In the genomic region with DNA sequence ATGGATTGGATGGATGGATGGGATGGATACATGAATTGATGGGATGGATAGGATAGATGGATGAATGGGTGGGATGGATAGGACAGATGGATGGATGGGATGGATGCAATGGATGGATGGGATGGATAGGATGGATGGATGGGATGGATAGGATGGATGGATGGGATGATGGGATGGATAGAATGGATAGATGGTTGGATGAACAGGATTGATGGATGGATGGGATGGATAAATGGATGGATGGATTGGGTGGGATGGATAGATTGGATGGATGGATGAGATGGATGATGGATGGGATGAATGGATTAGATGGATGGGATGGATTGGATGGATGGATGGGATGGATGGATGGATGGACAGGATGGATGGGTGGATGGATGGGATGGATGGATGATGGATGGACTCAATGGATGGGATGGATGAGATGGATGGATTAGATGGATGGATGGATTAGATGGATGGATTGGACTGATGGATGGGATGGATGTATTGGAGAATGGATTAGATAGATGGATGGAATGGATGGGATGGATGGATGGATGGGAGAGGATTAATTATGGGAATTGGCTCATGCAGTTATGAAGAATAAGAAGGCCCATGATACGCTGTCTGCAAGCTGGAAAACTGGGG, we compare ENCODE assay signal across 31 cellular contexts.
"Had no signal": no experiment of that assay in that cellular context is flagged by ENCODE, and none has a peak within 500 bp of the region (broad histone marks: within the 10 kb centered on the region; RNA-seq: fewer than 3 reads in every experiment).

No MANE protein-coding gene starts in this region.

- H3K27me3 Mint-ChIP-seq: activated B cell treated with CpG ODN at 0.5 μM for 24 hours; activated CD4-positive, alpha-beta T cell treated with anti-CD3 and anti-CD28 coated beads for 36 hours; activated CD8-positive, alpha-beta memory T cell treated with anti-CD3 and anti-CD28 coated beads, Interleukin-2, amount 10 ng/mL, durations not matched to agents 7 days and 5 days had no signal

- H3K4me1 Mint-ChIP-seq: activated B cell treated with CpG ODN at 0.5 μM for 24 hours; activated CD4-positive, alpha-beta T cell treated with anti-CD3 and anti-CD28 coated beads for 36 hours; activated CD8-positive, alpha-beta memory T cell treated with anti-CD3 and anti-CD28 coated beads, Interleukin-2, amount 10 ng/mL, durations not matched to agents 7 days and 5 days had no signal

- H3K27ac ChIP-seq: cardiac muscle cell, colonic mucosa, epithelial cell of prostate, gastrocnemius medialis, right atrium auricular region had no signal

- H3K4me1 ChIP-seq: colonic mucosa, gastrocnemius medialis, right atrium auricular region had no signal

- H3K4me3 ChIP-seq: cardiac muscle cell, colonic mucosa, gastrocnemius medialis, right atrium auricular region, uterus had no signal

- DNase-seq: activated B cell treated with CpG ODN at 0.5 μM for 24 hours; activated CD4-positive, alpha-beta T cell treated with anti-CD3 and anti-CD28 coated beads for 36 hours; activated CD8-positive, alpha-beta memory T cell treated with anti-CD3 and anti-CD28 coated beads, Interleukin-2, amount 10 ng/mL, durations not matched to agents 7 days and 5 days; activated CD8-positive, alpha-beta T cell treated with anti-CD3 and anti-CD28 coated beads, Interleukin-2, amount 10 ng/mL, durations not matched to agents 7 days and 5 days; activated T-cell treated with anti-CD3 and anti-CD28 coated beads, Interleukin-2, amount 50 U/mL, for 48 hours; cerebellar nuclear complex; colonic mucosa; effector CD8-positive, alpha-beta T cell; gastrocnemius medialis; glutamatergic neuron; left cardiac atrium; left ventricle myocardium superior; mammary epithelial cell; midbrain; naive thymus-derived CD8-positive, alpha-beta T cell; nucleus accumbens; stimulated activated CD4-positive, alpha-beta T cell treated with anti-CD3 and anti-CD28 coated beads, Interleukin-2, amount 100 ng/mL, for 48 hours; stimulated activated naive CD8-positive, alpha-beta T cell treated with anti-CD3 and anti-CD28 coated beads, Interleukin-15, Interleukin-2, amounts not matched to agents 100 U/mL and 50 U/mL, for 24 hours; substantia nigra; T-helper 1 cell; uterus had no signal

- H3K4me3 Mint-ChIP-seq: activated B cell treated with CpG ODN at 0.5 μM for 24 hours; activated CD4-positive, alpha-beta T cell treated with anti-CD3 and anti-CD28 coated beads for 36 hours; activated CD8-positive, alpha-beta memory T cell treated with anti-CD3 and anti-CD28 coated beads, Interleukin-2, amount 10 ng/mL, durations not matched to agents 7 days and 5 days; activated CD8-positive, alpha-beta T cell treated with anti-CD3 and anti-CD28 coated beads, Interleukin-2, amount 10 ng/mL, durations not matched to agents 7 days and 5 days; naive thymus-derived CD8-positive, alpha-beta T cell; neural crest cell; T-helper 2 cell treated with Interferon-gamma antibody and Interleukin-4, amounts not matched to agents 5 μg/mL and 100 μg/mL, for 36 hours; type B pancreatic cell had no signal

- ATAC-seq: activated CD4-positive, alpha-beta T cell treated with anti-CD3 and anti-CD28 coated beads for 36 hours; activated CD8-positive, alpha-beta memory T cell treated with anti-CD3 and anti-CD28 coated beads, Interleukin-2, amount 10 ng/mL, durations not matched to agents 7 days and 5 days; activated CD8-positive, alpha-beta T cell treated with anti-CD3 and anti-CD28 coated beads, Interleukin-2, amount 10 ng/mL, durations not matched to agents 7 days and 5 days; activated naive CD4-positive, alpha-beta T cell treated with anti-CD3 and anti-CD28 coated beads, Interleukin-2, amount 50 U/mL, for 72 hours; gastrocnemius medialis; left ventricle myocardium superior; naive thymus-derived CD8-positive, alpha-beta T cell; stimulated activated naive CD8-positive, alpha-beta T cell treated with anti-CD3 and anti-CD28 coated beads, Interleukin-15, Interleukin-2, amounts not matched to agents 100 U/mL and 50 U/mL, for 24 hours had no signal

- H3K36me3 Mint-ChIP-seq: activated CD8-positive, alpha-beta memory T cell treated with anti-CD3 and anti-CD28 coated beads, Interleukin-2, amount 10 ng/mL, durations not matched to agents 7 days and 5 days; activated naive CD4-positive, alpha-beta T cell treated with anti-CD3 and anti-CD28 coated beads, Interleukin-2, amount 50 U/mL, for 72 hours; naive thymus-derived CD8-positive, alpha-beta T cell had no signal

- H3K27ac Mint-ChIP-seq: activated B cell treated with CpG ODN at 0.5 μM for 24 hours; activated CD4-positive, alpha-beta T cell treated with anti-CD3 and anti-CD28 coated beads for 36 hours; activated CD8-positive, alpha-beta memory T cell treated with anti-CD3 and anti-CD28 coated beads, Interleukin-2, amount 10 ng/mL, durations not matched to agents 7 days and 5 days; activated CD8-positive, alpha-beta T cell treated with anti-CD3 and anti-CD28 coated beads, Interleukin-2, amount 10 ng/mL, durations not matched to agents 7 days and 5 days; activated naive CD4-positive, alpha-beta T cell treated with anti-CD3 and anti-CD28 coated beads, Interleukin-2, amount 50 U/mL, for 72 hours; activated T-helper 2 cell treated with anti-CD3 and anti-CD28 coated beads, Interferon-gamma antibody, Interleukin-2, Interleukin-4, amounts not matched to agents 10 μg/mL and 5 μg/mL and 100 μg/mL, durations not matched to agents 14 hours and 24 hours and 36 hours; naive thymus-derived CD8-positive, alpha-beta T cell; T-helper 2 cell treated with Interferon-gamma antibody and Interleukin-4, amounts not matched to agents 5 μg/mL and 100 μg/mL, for 36 hours had no signal

- FAIRE-seq: endometrium, keratinocyte had no signal

- H3K36me3 ChIP-seq: cardiac muscle cell, colonic mucosa, gastrocnemius medialis, right atrium auricular region, uterus had no signal

- H3K9me3 ChIP-seq: colonic mucosa, gastrocnemius medialis, right atrium auricular region, uterus had no signal

- H3K27me3 ChIP-seq: cardiac muscle cell, colonic mucosa, gastrocnemius medialis, right atrium auricular region, uterus had no signal
